17 cellular contexts compared by ENCODE assay signal in the genomic region with DNA sequence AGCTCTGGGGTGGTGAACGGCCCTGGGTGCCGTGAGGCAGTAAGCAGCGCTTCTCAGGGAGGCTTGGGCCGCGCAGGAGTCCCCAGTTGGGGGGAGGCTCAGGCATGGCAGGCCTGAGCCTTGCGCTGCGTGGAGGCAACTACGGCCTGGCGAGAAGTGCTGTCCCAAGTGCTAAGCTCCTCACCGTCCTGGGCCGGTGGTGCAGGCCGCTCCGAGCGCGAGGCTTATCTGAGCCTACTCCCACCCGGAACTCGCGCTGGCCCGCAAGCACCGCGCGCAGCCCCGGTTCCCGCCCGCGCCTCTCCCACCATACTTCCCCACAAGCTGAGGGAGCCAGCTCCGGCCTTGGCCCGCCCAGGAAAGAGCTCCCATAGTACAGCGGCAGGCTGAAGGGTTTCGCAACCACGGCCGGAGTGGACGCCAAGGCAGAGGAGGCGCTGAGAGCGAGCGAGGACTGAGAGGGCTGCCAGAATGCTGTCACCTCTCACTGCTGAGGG. TPM values are rescaled to one million over a fixed set of nuclear protein-coding genes. Genes with fewer than 3 reads are reported as not detected.
DNase-seq lines count a peak whose midpoint lies in the region; ATAC-seq and TF ChIP-seq lines count a peak whose summit lies in the region.
"Had no signal": no experiment of that assay in that cellular context is flagged by ENCODE, and none has a peak within 500 bp of the region (broad histone marks: within the 10 kb centered on the region; RNA-seq: fewer than 3 reads in every experiment).

No MANE protein-coding gene starts in this region.

- H3K4ac ChIP-seq in H9 (ENCODE audit: low read depth, low read length): no peak overlapping the region

- no peak for TF ChIP-seq EP300 in SK-N-SH (IDR thresholded peaks at IDR 0.05; ENCODE audit: borderline replicate concordance in 1 of 2, low read depth in 1 of 2, low read length in 1 of 2)
- TF ChIP-seq EP300 in ovary (IDR thresholded peaks at IDR 0.05): no peak

- peaks cover 25% of the 10 kb centered on the region for H3K79me2 ChIP-seq in SK-N-SH (ENCODE audit: insufficient read depth)
- peaks cover 15% of the 10 kb centered on the region for H3K79me2 ChIP-seq in H9 (ENCODE audit: insufficient read depth, low read length)
- peaks cover 29% of the 10 kb centered on the region for H3K79me2 ChIP-seq in Karpas-422 (ENCODE audit: low read length)

- H3K9me3 Mint-ChIP-seq in H9 (peaks cover 10 to 15% of the 10 kb centered on the region in 2 experiments), type B pancreatic cell (no peaks in the 10 kb centered on the region)
- H3K9me3 Mint-ChIP-seq in dendritic cell treated with granulocyte-macrophage colony-stimulating factor and Interleukin-4, amounts not matched to agents 40 ng/mL and 50 ng/mL, for 4 days: no peaks in the 10 kb centered on the region
- H3K9me3 Mint-ChIP-seq: IgD-negative memory B cell had no signal

- H2AFZ ChIP-seq in SK-N-SH (ENCODE audit: low read depth) (peak overlapping the region; percentile 91; the same call in 1 of the 2 replicates), H9 (ENCODE audit: low read length) (no peak overlapping the region), Karpas-422 (ENCODE audit: low read length) (no peak overlapping the region)

- H3K4me2 ChIP-seq in SK-N-SH (no peak overlapping the region), H9 (ENCODE audit: insufficient read depth, insufficient read length, low read length) (no peak overlapping the region), Karpas-422 (ENCODE audit: low read depth, low read length, poor library complexity, severe bottlenecking) (no peak overlapping the region)

- CTCF ChIA-PET in SK-N-SH (lab: Yijun Ruan, JAX): interaction anchor here (1.1 to 9.3 kb wide), 7 partner anchors 12 to 1167 kb away, joined by 3 to 100 read pairs (median 3); a partner anchor contains a TSS

- H3K27ac Mint-ChIP-seq in H9 (no peak overlapping the region), type B pancreatic cell (no peak overlapping the region)
- peak overlapping the region; percentile 98 for H3K27ac Mint-ChIP-seq in dendritic cell treated with granulocyte-macrophage colony-stimulating factor and Interleukin-4, amounts not matched to agents 40 ng/mL and 50 ng/mL, for 4 days

- no peak overlapping the region for H2AK5ac ChIP-seq in H9 (ENCODE audit: insufficient read length, low read length)

- H3T11ph ChIP-seq in H9 (ENCODE audit: low read length): no peak overlapping the region

- no peak overlapping the region for H2BK20ac ChIP-seq in H9 (ENCODE audit: low read depth, low read length, poor library complexity, severe bottlenecking)

- WGBS in SK-N-SH (ENCODE audit: low lambda C conversion rate): 94% methylated on average over 19 of the region's 36 CpGs
- WGBS in H9 (ENCODE audit: extremely low coverage, insufficient read length, low lambda C conversion rate): no CpG with 5 or more reads among the region's 36 CpGs
- 94 to 99% (median 96%) methylated on average over 36 of the region's 36 CpGs for WGBS in ovary, 3 donors

- ATAC-seq in SK-N-SH treated with all-trans-retinoic acid at 6 μM for 48 hours: no peak
- ATAC-seq in HG03469 (IDR thresholded peaks at IDR 0.05; ENCODE audit: unreplicated experiment): no peak
- ATAC-seq: naive thymus-derived CD4-positive, alpha-beta T cell had no signal

- H3K36me3 ChIP-seq in SK-N-SH (replicated peaks in 1 of 2; ENCODE audit: control insufficient read depth in 1 of 2, insufficient read depth in 2 of 2, low read length in 1 of 2): peaks cover 2 to 4% of the 10 kb centered on the region in 2 experiments
- H3K36me3 ChIP-seq in ovary: no peaks in the 10 kb centered on the region
- H3K36me3 ChIP-seq in Karpas-422 (ENCODE audit: insufficient read depth, low read length): peaks cover 5% of the 10 kb centered on the region; the same call in 1 of the 2 replicates
- H3K36me3 ChIP-seq: ascending aorta, esophagus muscularis mucosa, upper lobe of left lung had no signal

- peaks cover under 1 to 17% of the 10 kb centered on the region in 2 experiments; a peak in 2 of 4 replicates for H3K4me1 ChIP-seq in SK-N-SH (ENCODE audit: control insufficient read depth in 1 of 2, insufficient read depth in 2 of 2, low read depth in 1 of 2, low read length in 1 of 2)
- H3K4me1 ChIP-seq in H9 (ENCODE audit: insufficient read depth, low read length): peaks cover 3% of the 10 kb centered on the region; the same call in 1 of the 2 replicates
- peaks cover 8% of the 10 kb centered on the region for H3K4me1 ChIP-seq in ovary (ENCODE audit: insufficient read depth)
- H3K4me1 ChIP-seq in Karpas-422 (ENCODE audit: low read length): peaks cover 24% of the 10 kb centered on the region

- no peak for TF ChIP-seq POLR2A in ovary (IDR thresholded peaks at IDR 0.05)

- no peaks in the 10 kb centered on the region for H3K79me1 ChIP-seq in H9 (ENCODE audit: insufficient read depth, low read depth, low read length, poor library complexity, severe bottlenecking)

- no peak overlapping the region for H2BK120ac ChIP-seq in H9 (ENCODE audit: low read depth, low read length, poor library complexity, severe bottlenecking)

- H3K23ac ChIP-seq in H9 (ENCODE audit: insufficient read length, low read depth, low read length): no peak overlapping the region

- no peaks in the 10 kb centered on the region for H3K27me3 Mint-ChIP-seq in H9 (ENCODE audit: low read depth)
- no peaks in the 10 kb centered on the region for H3K27me3 Mint-ChIP-seq in dendritic cell treated with granulocyte-macrophage colony-stimulating factor and Interleukin-4, amounts not matched to agents 40 ng/mL and 50 ng/mL, for 4 days
- no peaks in the 10 kb centered on the region for H3K27me3 Mint-ChIP-seq in type B pancreatic cell
- H3K27me3 Mint-ChIP-seq: IgD-negative memory B cell had no signal

- POLR2A ChIA-PET in SK-N-SH (lab: Yijun Ruan, JAX): interaction anchor here (0.6 kb wide), 1 partner anchor 417 kb away, joined by 4 read pairs; no protein-coding TSS in a partner anchor

- TF ChIP-seq CTCF in SK-N-SH (IDR thresholded peaks at IDR 0.05): no peak
- TF ChIP-seq CTCF in H9 (conservative IDR thresholded peaks at IDR 0.05): no peak
- TF ChIP-seq CTCF in ovary (IDR thresholded peaks at IDR 0.05): no peak
- TF ChIP-seq CTCF in type B pancreatic cell (conservative IDR thresholded peaks at IDR 0.05): no peak

- H4K20me1 ChIP-seq in SK-N-SH (ENCODE audit: insufficient read depth) (peaks cover 12% of the 10 kb centered on the region), H9 (ENCODE audit: control insufficient read depth, insufficient read depth, insufficient read length) (no peaks in the 10 kb centered on the region), Karpas-422 (ENCODE audit: insufficient read depth, low read depth, low read length) (peaks cover 25% of the 10 kb centered on the region)

- peaks cover 8% of the 10 kb centered on the region for H3F3A ChIP-seq in SK-N-SH (replicated peaks; ENCODE audit: insufficient read depth)

- no peak overlapping the region for H3K14ac ChIP-seq in H9 (ENCODE audit: insufficient read depth, low read length)

- intact Hi-C loops in dendritic cell treated with granulocyte-macrophage colony-stimulating factor and Interleukin-4, amounts not matched to agents 40 ng/mL and 50 ng/mL, for 4 days (cut with micrococcal nuclease): no loop called here
- intact Hi-C loops in ovary (cut with DNase I): loop anchor here in 2 of 4 donors (10.0 kb wide), 3 partner anchors 291 to 1159 kb away; a partner anchor contains a TSS

- no peak overlapping the region for H3K18ac ChIP-seq in H9 (ENCODE audit: insufficient read length, low read depth, low read length)

- H3K9me2 ChIP-seq in SK-N-SH: no peaks in the 10 kb centered on the region
- no peaks in the 10 kb centered on the region for H3K9me2 ChIP-seq in Karpas-422 (replicated peaks; ENCODE audit: insufficient read depth, low read length)

- H3K9ac ChIP-seq in SK-N-SH (no peak overlapping the region), H9 (ENCODE audit: extremely low read depth, insufficient read length, low read length) (no peak overlapping the region), Karpas-422 (ENCODE audit: low read length) (no peak overlapping the region)

- no peak overlapping the region for H4K5ac ChIP-seq in H9 (ENCODE audit: insufficient read length, low read depth, low read length)

- no peak overlapping the region for H4K91ac ChIP-seq in H9 (ENCODE audit: insufficient read length, low read depth, low read length)

- H3K4me3 Mint-ChIP-seq in H9 (no peak overlapping the region), type B pancreatic cell (no peak overlapping the region)
- H3K4me3 Mint-ChIP-seq in dendritic cell treated with granulocyte-macrophage colony-stimulating factor and Interleukin-4, amounts not matched to agents 40 ng/mL and 50 ng/mL, for 4 days: peak overlapping the region; percentile 84

- no peak overlapping the region for H3K56ac ChIP-seq in H9 (ENCODE audit: insufficient read length, low read depth, low read length)

- no peak overlapping the region for H2BK5ac ChIP-seq in H9 (ENCODE audit: insufficient read length, low read length)

- peaks cover 11% of the 10 kb centered on the region for H3K23me2 ChIP-seq in H9 (ENCODE audit: insufficient read length, low read depth, low read length, poor library complexity, severe bottlenecking)

- H3K36me3 Mint-ChIP-seq in H9 (ENCODE audit: insufficient read depth in 1 of 3, low read depth in 3 of 3) (peaks cover 0 to 3% (median under 1%) of the 10 kb centered on the region in 3 experiments; a peak in 3 of 7 replicates), type B pancreatic cell (peaks cover under 1% of the 10 kb centered on the region)
- peaks cover 11% of the 10 kb centered on the region for H3K36me3 Mint-ChIP-seq in dendritic cell treated with granulocyte-macrophage colony-stimulating factor and Interleukin-4, amounts not matched to agents 40 ng/mL and 50 ng/mL, for 4 days (ENCODE audit: low read depth)

- H3K4me1 Mint-ChIP-seq in H9: peaks cover 19 to 26% of the 10 kb centered on the region in 2 experiments
- H3K4me1 Mint-ChIP-seq in dendritic cell treated with granulocyte-macrophage colony-stimulating factor and Interleukin-4, amounts not matched to agents 40 ng/mL and 50 ng/mL, for 4 days (ENCODE audit: low read depth): peaks cover 37% of the 10 kb centered on the region
- peaks cover 24% of the 10 kb centered on the region for H3K4me1 Mint-ChIP-seq in type B pancreatic cell (ENCODE audit: unreplicated experiment)

- H3K4me3 ChIP-seq in SK-N-SH (ENCODE audit: low read depth in 2 of 2, low read length in 1 of 2) (no peak overlapping the region), ovary (no peak overlapping the region), Karpas-422 (ENCODE audit: low read length) (no peak overlapping the region)

- H2BK12ac ChIP-seq in H9 (ENCODE audit: insufficient read length, low read depth, low read length): no peak overlapping the region

- H3K9me3 ChIP-seq in SK-N-SH (no peaks in the 10 kb centered on the region), H9 (ENCODE audit: control insufficient read depth, low read depth, low read length) (no peaks in the 10 kb centered on the region), ovary (no peaks in the 10 kb centered on the region), Karpas-422 (ENCODE audit: low read length) (no peaks in the 10 kb centered on the region)
- H3K9me3 ChIP-seq: ascending aorta, esophagus muscularis mucosa, upper lobe of left lung had no signal

- no peak overlapping the region for H4K8ac ChIP-seq in H9 (replicated peaks; ENCODE audit: insufficient read length, low read depth, low read length)

- no peak for TF ChIP-seq RAD21 in SK-N-SH (IDR thresholded peaks at IDR 0.05; ENCODE audit: low read length)

- no peaks in the 10 kb centered on the region for H3K27me3 ChIP-seq in SK-N-SH (ENCODE audit: insufficient read depth)
- H3K27me3 ChIP-seq in H9 (ENCODE audit: insufficient read depth, low read length): no peaks in the 10 kb centered on the region
- no peaks in the 10 kb centered on the region for H3K27me3 ChIP-seq in ovary
- no peaks in the 10 kb centered on the region for H3K27me3 ChIP-seq in Karpas-422 (ENCODE audit: low read length)
- H3K27me3 ChIP-seq: ascending aorta, esophagus muscularis mucosa, upper lobe of left lung had no signal

- DNase-seq in SK-N-SH (no peak), H9 (peak; percentile 45), ovary (peak; percentile 36 to 65 (median 60)), type B pancreatic cell (ENCODE audit: extremely low spot score, unreplicated experiment) (no peak), Karpas-422 (no peak)
- DNase-seq: activated CD4-positive, alpha-beta T cell treated with anti-CD3 and anti-CD28 coated beads for 1 hour; NCI-H1417 treated with DMSO at 0.1 percent for 48 hours; NCI-H524 treated with DMSO at 0.1 percent for 48 hours; stimulated activated CD4-positive, alpha-beta T cell treated with anti-CD3 and anti-CD28 coated beads, Interleukin-4, amount 100 ng/mL, for 24 hours had no signal

- no peak overlapping the region for H2BK15ac ChIP-seq in H9 (ENCODE audit: low read depth, low read length)

- peak overlapping the region in 1 of 2 experiments; percentile 96; a peak in 1 of 4 replicates for H3K27ac ChIP-seq in SK-N-SH (ENCODE audit: low read depth in 2 of 2, low read length in 1 of 2)
- H3K27ac ChIP-seq in H9 (ENCODE audit: insufficient read length, low read depth, low read length): no peak overlapping the region
- H3K27ac ChIP-seq in ovary: no peak overlapping the region
- H3K27ac ChIP-seq in Karpas-422 (ENCODE audit: low read length): no peak overlapping the region

RNA-seq across cellular contexts. Expression of a gene that starts 1.8 kb away (rescaled TPM):
- polyA plus RNA-seq in SK-N-SH (2012; rRNA removed) (47.5 and 49.0 TPM in 2 replicates), ovary (10 to 100 TPM; 33.9 to 39.5 TPM)
- polyA plus RNA-seq in SK-N-SH (2012; cell fraction: cytosol; rRNA removed): 38.6 and 45.1 TPM in 2 replicates
- 50.2 and 58.7 TPM in 2 replicates for polyA plus RNA-seq in SK-N-SH (2012; cell fraction: nucleus; rRNA removed)
- total RNA-seq in H9 (2021) (38.1 and 40.0 TPM in 2 replicates), ovary (10 to 100 TPM; 30.4 to 73.4 (median 34.6) TPM), type B pancreatic cell (ENCODE audit: low replicate concordance) (37.6 and 41.2 TPM in 2 replicates)
- 47.9 and 80.2 TPM in 2 replicates for total RNA-seq in Karpas-422 (2014; rRNA removed; shearing (Covaris generic); ENCODE audit: low replicate concordance)

RNA-seq across cellular contexts. Expression of a gene that starts 12.7 kb away (rescaled TPM):
- 0.16 and 0.18 TPM in 2 replicates for polyA plus RNA-seq in SK-N-SH (2012; rRNA removed)
- 0.17 and 0.20 TPM in 2 replicates for polyA plus RNA-seq in SK-N-SH (2012; cell fraction: cytosol; rRNA removed)
- polyA plus RNA-seq in SK-N-SH (2012; cell fraction: nucleus; rRNA removed): 0.41 and 0.69 TPM in 2 replicates
- total RNA-seq in H9 (2021): 0.28 and 0.44 TPM in 2 replicates
- under 1 TPM; 0.24 to 0.83 (median 0.50) TPM for total RNA-seq in ovary
- polyA plus RNA-seq in ovary: under 1 TPM; 0.38 to 0.52 TPM
- total RNA-seq in type B pancreatic cell (ENCODE audit: low replicate concordance): 0.29 and 0.65 TPM in 2 replicates
- 0.07 and 0.78 TPM in 2 replicates for total RNA-seq in Karpas-422 (2014; rRNA removed; shearing (Covaris generic); ENCODE audit: low replicate concordance)
- total RNA-seq: ascending aorta had no signal

Comparison
In these comparisons a context has a peak if more than half of its experiments do, and no peak if none do; other contexts are left out.
1. DNase-seq: peak in H9 (single experiment) and ovary (5 of 5); none in SK-N-SH (single experiment), type B pancreatic cell (single experiment) and Karpas-422 (single experiment).